15 cellular contexts compared by ENCODE assay signal in genomic region chr11:66674964-66675602, GRCh38. TPM values are rescaled to one million over a fixed set of nuclear protein-coding genes. Genes with fewer than 3 reads are reported as not detected.
A peak's percentile ranks its signal among the peaks of the same experiment; 100 is the strongest.
DNase-seq lines count a peak whose midpoint lies in the region; ATAC-seq and TF ChIP-seq lines count a peak whose summit lies in the region.
"Had no signal": no experiment of that assay in that cellular context is flagged by ENCODE, and none has a peak within 500 bp of the region (broad histone marks: within the 10 kb centered on the region; RNA-seq: fewer than 3 reads in every experiment).

No MANE protein-coding gene starts in this region.

- no peaks in the 10 kb centered on the region for H3K27me3 Mint-ChIP-seq in stimulated activated naive B cell treated with anti-CD40 and anti-IgM and Interleukin-4, amounts not matched to agents 10 μg/mL and 1 μg/mL and 100 μg/mL, for 72 hours

- peak overlapping the region; percentile 4 to 33 for H3K4me3 Mint-ChIP-seq in stimulated activated naive B cell treated with anti-CD40 and anti-IgM and Interleukin-4, amounts not matched to agents 10 μg/mL and 1 μg/mL and 100 μg/mL, for 72 hours

- H3K27me3 ChIP-seq in left ventricle myocardium inferior (ENCODE audit: low read depth): no peaks in the 10 kb centered on the region
- no peaks in the 10 kb centered on the region for H3K27me3 ChIP-seq in NT2/D1 (ENCODE audit: insufficient read depth, insufficient read length)
- no peaks in the 10 kb centered on the region for H3K27me3 ChIP-seq in iPS-18a (ENCODE audit: control insufficient read depth, insufficient read depth, low read length)
- H3K27me3 ChIP-seq in WERI-Rb-1 (ENCODE audit: insufficient read depth, low read depth, severe bottlenecking): no peaks in the 10 kb centered on the region
- H3K27me3 ChIP-seq: ovary had no signal

- H3K9ac ChIP-seq in NT2/D1 (ENCODE audit: insufficient read length, low read depth) (no peak overlapping the region), iPS-18a (ENCODE audit: low read length) (no peak overlapping the region)

- peaks cover 6% of the 10 kb centered on the region for H3K36me3 ChIP-seq in left ventricle myocardium inferior
- peaks cover 34% of the 10 kb centered on the region for H3K36me3 ChIP-seq in NT2/D1 (ENCODE audit: insufficient read depth, insufficient read length, low read length)
- peaks cover 14% of the 10 kb centered on the region for H3K36me3 ChIP-seq in iPS-18a (ENCODE audit: control insufficient read depth, low read depth, low read length)
- H3K36me3 ChIP-seq in WERI-Rb-1: peaks cover 65% of the 10 kb centered on the region
- H3K36me3 ChIP-seq: ovary, thoracic aorta had no signal

- H3K36me3 Mint-ChIP-seq in stimulated activated naive B cell treated with anti-CD40 and anti-IgM and Interleukin-4, amounts not matched to agents 10 μg/mL and 1 μg/mL and 100 μg/mL, for 72 hours: peaks cover 9 to 22% of the 10 kb centered on the region in 2 donors

- H3K27ac ChIP-seq in left ventricle myocardium inferior (replicated peaks) (no peak overlapping the region), iPS-18a (ENCODE audit: low read length) (no peak overlapping the region), WERI-Rb-1 (no peak overlapping the region)
- H3K27ac ChIP-seq: C4-2B, ovary, thoracic aorta had no signal

- H3K4me3 ChIP-seq in left ventricle myocardium inferior (peak overlapping the region; percentile 83), NT2/D1 (ENCODE audit: insufficient read length, low read depth) (peak overlapping the region; percentile 4), iPS-18a (ENCODE audit: low read length) (peak overlapping the region; percentile 89), WERI-Rb-1 (ENCODE audit: low read depth, low read length) (no peak overlapping the region)
- H3K4me3 ChIP-seq: ovary, thoracic aorta had no signal

- peaks cover 17 to 42% of the 10 kb centered on the region in 2 donors for H3K4me1 Mint-ChIP-seq in stimulated activated naive B cell treated with anti-CD40 and anti-IgM and Interleukin-4, amounts not matched to agents 10 μg/mL and 1 μg/mL and 100 μg/mL, for 72 hours

- TF ChIP-seq CTCF in left ventricle myocardium inferior (IDR thresholded peaks at IDR 0.05; ENCODE audit: borderline replicate concordance) (no peak), WERI-Rb-1 (IDR thresholded peaks at IDR 0.05; ENCODE audit: low read depth, low read length) (no peak)

- no peaks in the 10 kb centered on the region for H3K9me3 Mint-ChIP-seq in stimulated activated naive B cell treated with anti-CD40 and anti-IgM and Interleukin-4, amounts not matched to agents 10 μg/mL and 1 μg/mL and 100 μg/mL, for 72 hours

- H3K27ac Mint-ChIP-seq in stimulated activated naive B cell treated with anti-CD40 and anti-IgM and Interleukin-4, amounts not matched to agents 10 μg/mL and 1 μg/mL and 100 μg/mL, for 72 hours: peak overlapping the region; percentile 2

- DNase-seq in left ventricle myocardium inferior (no peak), Right ventricle myocardium superior (no peak), NT2/D1 (ENCODE audit: low read depth, low spot score) (no peak), WERI-Rb-1 (no peak), NCI-H1436 (lab: John Stamatoyannopoulos, UW) (no peak)
- no peak for DNase-seq in stimulated activated naive B cell treated with anti-CD40 and anti-IgM and Interleukin-4, amounts not matched to agents 10 μg/mL and 1 μg/mL and 100 μg/mL, for 72 hours
- no peak for DNase-seq in activated CD8-positive, alpha-beta memory T cell treated with anti-CD3 and anti-CD28 coated beads for 24 hours
- DNase-seq: activated CD8-positive, alpha-beta memory T cell treated with anti-CD3 and anti-CD28 coated beads, Interleukin-2, amount 50 U/mL, for 4 hours; caudate nucleus; kidney glomerular epithelial cell; ovary; stimulated activated CD4-positive, alpha-beta T cell treated with anti-CD3 and anti-CD28 coated beads, Interleukin-2, amount 100 ng/mL, for 24 hours had no signal

- H3K9me3 ChIP-seq in left ventricle myocardium inferior (replicated peaks) (no peaks in the 10 kb centered on the region), NT2/D1 (ENCODE audit: insufficient read depth, low read length) (no peaks in the 10 kb centered on the region), iPS-18a (ENCODE audit: control insufficient read depth, low read depth, low read length) (no peaks in the 10 kb centered on the region), WERI-Rb-1 (ENCODE audit: severe bottlenecking) (no peaks in the 10 kb centered on the region)
- H3K9me3 ChIP-seq: ovary, thoracic aorta had no signal

- peaks cover 67% of the 10 kb centered on the region for H3K4me1 ChIP-seq in left ventricle myocardium inferior
- no peaks in the 10 kb centered on the region for H3K4me1 ChIP-seq in NT2/D1 (ENCODE audit: insufficient read depth, insufficient read length)
- peaks cover 21% of the 10 kb centered on the region for H3K4me1 ChIP-seq in iPS-18a (ENCODE audit: control insufficient read depth, low read depth, low read length)

- intact Hi-C loops in left ventricle myocardium inferior (cut with micrococcal nuclease) (loop anchor here (5.0 kb wide), 1 partner anchor 93 kb away; no protein-coding TSS in a partner anchor), Right ventricle myocardium superior (cut with DNase I) (loop anchor here (5.0 kb wide), 1 partner anchor 33 kb away; no protein-coding TSS in a partner anchor)

- no peak for ATAC-seq in Right ventricle myocardium superior (ENCODE audit: poor library complexity)
- ATAC-seq in stimulated activated naive B cell treated with anti-CD40 and anti-IgM and Interleukin-4, amounts not matched to agents 10 μg/mL and 1 μg/mL and 100 μg/mL, for 72 hours (replicated peaks): no peak

RNA-seq across cellular contexts. Expression of gene RBM4B, which starts 2.6 kb away (rescaled TPM):
- total RNA-seq in left ventricle myocardium inferior (11.8 TPM), Right ventricle myocardium superior (11.2 TPM)

RNA-seq across cellular contexts. Expression of gene RBM4, which starts 36.6 kb away (rescaled TPM):
- total RNA-seq in left ventricle myocardium inferior (57.1 TPM), Right ventricle myocardium superior (73.4 TPM)

RNA-seq across cellular contexts. Expression of gene SPTBN2, which starts 53.9 kb away (rescaled TPM):
- 0.77 TPM for total RNA-seq in left ventricle myocardium inferior
- 1.3 TPM for total RNA-seq in Right ventricle myocardium superior

RNA-seq across cellular contexts. Expression of gene RBM14, which starts 58.7 kb away (rescaled TPM):
- total RNA-seq in left ventricle myocardium inferior (37.9 TPM), Right ventricle myocardium superior (28.7 TPM)
